20 cellular contexts compared by ENCODE assay signal in the genomic region with DNA sequence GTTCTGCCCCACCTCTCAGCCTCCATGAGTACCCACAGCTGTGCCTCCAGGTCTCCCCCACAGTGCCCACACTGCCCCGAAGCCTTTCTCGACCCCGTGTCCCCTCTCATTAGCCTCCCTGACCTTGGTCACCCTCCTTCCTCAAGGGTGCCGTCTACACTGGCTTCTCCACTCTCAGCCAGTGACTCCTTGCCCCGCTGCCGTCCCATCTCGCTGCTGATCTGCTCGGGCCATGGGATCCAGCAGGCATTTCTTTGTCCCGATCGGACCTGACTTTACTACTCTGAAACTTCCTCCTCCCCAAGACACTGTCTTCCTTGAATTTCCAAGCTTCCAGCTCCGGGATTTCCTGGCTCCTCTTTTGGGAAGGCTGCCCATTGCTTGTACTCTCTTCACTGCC. TPM values are rescaled to one million over a fixed set of nuclear protein-coding genes. Genes with fewer than 3 reads are reported as not detected.
"Had no signal": no experiment of that assay in that cellular context is flagged by ENCODE, and none has a peak within 500 bp of the region (broad histone marks: within the 10 kb centered on the region; RNA-seq: fewer than 3 reads in every experiment).

No MANE protein-coding gene starts in this region.

- H3K27me3 Mint-ChIP-seq: activated CD4-positive, alpha-beta T cell treated with anti-CD3 and anti-CD28 coated beads, Interleukin-2, amount 10 ng/mL, durations not matched to agents 7 days and 5 days had no signal

- H3K4me3 Mint-ChIP-seq: activated CD4-positive, alpha-beta T cell treated with anti-CD3 and anti-CD28 coated beads, Interleukin-2, amount 10 ng/mL, durations not matched to agents 7 days and 5 days; activated naive CD8-positive, alpha-beta T cell treated with anti-CD3 and anti-CD28 coated beads, Interleukin-2, amount 10 ng/mL, durations not matched to agents 7 days and 5 days; activated T-cell treated with anti-CD3 and anti-CD28 coated beads, Interleukin-2, amount 50 U/mL, for 72 hours had no signal

- DNase-seq: activated CD4-positive, alpha-beta T cell treated with anti-CD3 and anti-CD28 coated beads, Interleukin-2, amount 10 ng/mL, durations not matched to agents 7 days and 5 days; activated CD4-positive, CD25-positive, alpha-beta regulatory T cell; activated CD8-positive, alpha-beta memory T cell treated with anti-CD3 and anti-CD28 coated beads, Interleukin-2, amount 50 U/mL, for 48 hours; activated gamma-delta T cell; activated naive CD8-positive, alpha-beta T cell treated with anti-CD3 and anti-CD28 coated beads, Interleukin-2, amount 10 ng/mL, durations not matched to agents 7 days and 5 days; activated T-cell treated with anti-CD3 and anti-CD28 coated beads, Interleukin-2, amount 50 U/mL, for 72 hours; anterior cingulate cortex; erythroblast; mammary epithelial cell; naive B cell; sigmoid colon; stimulated activated CD4-positive, alpha-beta T cell treated with anti-CD3 and anti-CD28 coated beads, Interleukin-1b, Interleukin-23, amount 100 ng/mL, for 48 hours; T-helper 2 cell; tibial artery had no signal

- H3K36me3 Mint-ChIP-seq: activated naive CD8-positive, alpha-beta T cell treated with anti-CD3 and anti-CD28 coated beads, Interleukin-2, amount 10 ng/mL, durations not matched to agents 7 days and 5 days; naive B cell had no signal

- H3K27ac Mint-ChIP-seq: activated CD4-positive, alpha-beta T cell treated with anti-CD3 and anti-CD28 coated beads, Interleukin-2, amount 10 ng/mL, durations not matched to agents 7 days and 5 days; activated naive CD8-positive, alpha-beta T cell treated with anti-CD3 and anti-CD28 coated beads, Interleukin-2, amount 10 ng/mL, durations not matched to agents 7 days and 5 days; activated T-cell treated with anti-CD3 and anti-CD28 coated beads, Interleukin-2, amount 50 U/mL, for 72 hours had no signal

- H3K9me3 ChIP-seq: breast epithelium, sigmoid colon, tibial artery had no signal

- H3K36me3 ChIP-seq: breast epithelium, sigmoid colon, tibial artery had no signal

- H3K27ac ChIP-seq: breast epithelium, tibial artery had no signal

- ATAC-seq: activated T-cell treated with anti-CD3 and anti-CD28 coated beads, Interleukin-2, amount 50 U/mL, for 72 hours had no signal

- H3K4me1 ChIP-seq: breast epithelium, sigmoid colon had no signal

- H3K4me3 ChIP-seq: sigmoid colon had no signal

- H3K4me1 Mint-ChIP-seq: activated naive CD8-positive, alpha-beta T cell treated with anti-CD3 and anti-CD28 coated beads, Interleukin-2, amount 10 ng/mL, durations not matched to agents 7 days and 5 days had no signal

- H3K9me3 Mint-ChIP-seq: activated CD4-positive, alpha-beta T cell treated with anti-CD3 and anti-CD28 coated beads, Interleukin-2, amount 10 ng/mL, durations not matched to agents 7 days and 5 days; activated naive CD8-positive, alpha-beta T cell treated with anti-CD3 and anti-CD28 coated beads, Interleukin-2, amount 10 ng/mL, durations not matched to agents 7 days and 5 days; activated T-cell treated with anti-CD3 and anti-CD28 coated beads, Interleukin-2, amount 50 U/mL, for 72 hours had no signal

RNA-seq across cellular contexts. Expression of a gene that starts 31.3 kb away (rescaled TPM):
- total RNA-seq: activated CD4-positive, alpha-beta T cell treated with anti-CD3 and anti-CD28 coated beads, Interleukin-2, amount 10 ng/mL, durations not matched to agents 7 days and 5 days; activated naive CD8-positive, alpha-beta T cell treated with anti-CD3 and anti-CD28 coated beads, Interleukin-2, amount 10 ng/mL, durations not matched to agents 7 days and 5 days; activated T-cell treated with anti-CD3 and anti-CD28 coated beads, Interleukin-2, amount 50 U/mL, for 72 hours; breast epithelium; cerebellum; dermis microvascular lymphatic vessel endothelial cell; left lobe of liver; mammary epithelial cell; mononuclear cell; pulmonary artery endothelial cell; sigmoid colon had no signal

RNA-seq across cellular contexts. Expression of a gene that starts 31.4 kb away (rescaled TPM):
- total RNA-seq: activated CD4-positive, alpha-beta T cell treated with anti-CD3 and anti-CD28 coated beads, Interleukin-2, amount 10 ng/mL, durations not matched to agents 7 days and 5 days; activated naive CD8-positive, alpha-beta T cell treated with anti-CD3 and anti-CD28 coated beads, Interleukin-2, amount 10 ng/mL, durations not matched to agents 7 days and 5 days; activated T-cell treated with anti-CD3 and anti-CD28 coated beads, Interleukin-2, amount 50 U/mL, for 72 hours; cerebellum; dermis microvascular lymphatic vessel endothelial cell; left lobe of liver; mononuclear cell; pulmonary artery endothelial cell had no signal
